18 cellular contexts compared by ENCODE assay signal in genomic region chr3:189901481-189901880, GRCh38.
DNase-seq lines count a peak whose midpoint lies in the region; ATAC-seq, FAIRE-seq and TF ChIP-seq lines count a peak whose summit lies in the region.
"Had no signal": no experiment of that assay in that cellular context is flagged by ENCODE, and none has a peak within 500 bp of the region (broad histone marks: within the 10 kb centered on the region; RNA-seq: fewer than 3 reads in every experiment).

No MANE protein-coding gene starts in this region.

- ATAC-seq in A549 (no peak), HG02885 (IDR thresholded peaks at IDR 0.05; ENCODE audit: poor library complexity, unreplicated experiment) (no peak)
- ATAC-seq: CD8-positive, alpha-beta T cell; GM12878; HepG2 had no signal

- H3K14ac ChIP-seq in trophoblast cell (ENCODE audit: low read length), result no peak overlapping the region

- CTCF ChIA-PET in A549 (lab: Yijun Ruan, JAX), result no interaction called here
- CTCF ChIA-PET in HEK293T (lab: Yijun Ruan, JAX), result no interaction called here

- H3K27me3 ChIP-seq in trophoblast cell (ENCODE audit: insufficient read depth, low read length) (no peaks in the 10 kb centered on the region), tibial nerve (no peaks in the 10 kb centered on the region)
- H3K27me3 ChIP-seq: BLaER1 treated with 17β-estradiol and CSF1 and Interleukin-3, amounts not matched to agents 10 nM and 100 nM had no signal

- TF ChIP-seq EP300 in A549 (IDR thresholded peaks at IDR 0.05), result no peak
- TF ChIP-seq EP300 in tibial nerve (IDR thresholded peaks at IDR 0.05), result no peak

- no peak overlapping the region for H4K12ac ChIP-seq in trophoblast cell (ENCODE audit: low read depth, low read length)

- FAIRE-seq in A549 (lab: Jason Lieb, UNC), result no peak
- FAIRE-seq: GM12878, H1, HepG2 had no signal

- TF ChIP-seq CTCF in A549 (IDR thresholded peaks at IDR 0.05) (no peak), tibial nerve (IDR thresholded peaks at IDR 0.05) (no peak)

- H3K4me2 ChIP-seq in A549, result no peak overlapping the region
- no peak overlapping the region for H3K4me2 ChIP-seq in trophoblast cell (ENCODE audit: low read length)
- H3K4me2 ChIP-seq: BLaER1 treated with 17β-estradiol and CSF1 and Interleukin-3, amounts not matched to agents 10 nM and 100 nM had no signal

- H2AFZ ChIP-seq in trophoblast cell (ENCODE audit: insufficient read depth, low read length, poor library complexity), result no peak overlapping the region

- POLR2A ChIA-PET in A549 (lab: Yijun Ruan, JAX), result no interaction called here
- POLR2A ChIA-PET in HEK293T (lab: Yijun Ruan, JAX), result no interaction called here

- H3K4me3 ChIP-seq in A549 (no peak overlapping the region), trophoblast cell (ENCODE audit: low read depth, low read length) (no peak overlapping the region), tibial nerve (no peak overlapping the region)
- H3K4me3 ChIP-seq: BLaER1 treated with 17β-estradiol and CSF1 and Interleukin-3, amounts not matched to agents 10 nM and 100 nM; GM12878 had no signal

- no peak overlapping the region for H3K23ac ChIP-seq in trophoblast cell (ENCODE audit: low read length)

- no peaks in the 10 kb centered on the region for H3K79me2 ChIP-seq in trophoblast cell (ENCODE audit: control insufficient read depth, insufficient read depth, low read length, poor library complexity)

- peaks cover 33% of the 10 kb centered on the region for H3K4me1 ChIP-seq in A549
- H3K4me1 ChIP-seq in trophoblast cell (ENCODE audit: control insufficient read depth in 1 of 2, insufficient read depth in 2 of 2, low read length in 2 of 2), result no peaks in the 10 kb centered on the region
- H3K4me1 ChIP-seq in tibial nerve, result no peaks in the 10 kb centered on the region

- H3K36me3 ChIP-seq in trophoblast cell (ENCODE audit: control insufficient read depth in 1 of 2, insufficient read depth in 2 of 2, low read length in 2 of 2), result no peaks in the 10 kb centered on the region
- no peaks in the 10 kb centered on the region for H3K36me3 ChIP-seq in tibial nerve
- H3K36me3 ChIP-seq: BLaER1 treated with 17β-estradiol and CSF1 and Interleukin-3, amounts not matched to agents 10 nM and 100 nM had no signal

- WGBS in A549 (ENCODE audit: missing lambda C conversion rate), result 81% methylated on average over 6 of the region's 6 CpGs
- no CpG with 5 or more reads among the region's 6 CpGs for WGBS in trophoblast cell (ENCODE audit: extremely low coverage, insufficient coverage, insufficient read length)
- WGBS in tibial nerve, 2 donors, result 89 to 90% methylated on average over 6 of the region's 6 CpGs

- no peak overlapping the region for H2AK5ac ChIP-seq in trophoblast cell (ENCODE audit: low read length)

- no peak overlapping the region for H3K9ac ChIP-seq in trophoblast cell (ENCODE audit: low read length)
- H3K9ac ChIP-seq: BLaER1 treated with 17β-estradiol and CSF1 and Interleukin-3, amounts not matched to agents 10 nM and 100 nM had no signal

- H4K91ac ChIP-seq in trophoblast cell (ENCODE audit: low read depth, low read length), result no peak overlapping the region

- no peak overlapping the region for H3K4ac ChIP-seq in trophoblast cell (ENCODE audit: low read depth, low read length)

- H2BK12ac ChIP-seq in trophoblast cell (ENCODE audit: low read length), result no peak overlapping the region

- no peak overlapping the region for H2BK5ac ChIP-seq in trophoblast cell (ENCODE audit: low read depth, low read length, poor library complexity)

- H2BK120ac ChIP-seq in trophoblast cell (ENCODE audit: insufficient read depth, low read length, poor library complexity), result no peak overlapping the region

- no peak overlapping the region for H3K18ac ChIP-seq in trophoblast cell (ENCODE audit: low read length)

- peak overlapping the region; percentile 35 to 72; a peak in 4 of 6 replicates for H3K27ac ChIP-seq in A549
- H3K27ac ChIP-seq in epithelial cell of prostate, result peak overlapping the region; percentile 98
- H3K27ac ChIP-seq in trophoblast cell (ENCODE audit: low read depth, low read length), result no peak overlapping the region
- no peak overlapping the region for H3K27ac ChIP-seq in tibial nerve
- H3K27ac ChIP-seq: BLaER1 treated with 17β-estradiol and CSF1 and Interleukin-3, amounts not matched to agents 10 nM and 100 nM had no signal

- TF ChIP-seq RAD21 in A549 (conservative IDR thresholded peaks at IDR 0.05 in 1 of 2, IDR thresholded peaks at IDR 0.05 in 1 of 2), result no peak

- H4K8ac ChIP-seq in trophoblast cell (ENCODE audit: low read depth, low read length), result no peak overlapping the region

- DNase-seq in A549 (ENCODE audit: low read depth in 1 of 2, low spot score in 1 of 2), result no peak
- peak; percentile 29 for DNase-seq in RPMI7951 (ENCODE audit: low read depth)
- no peak for DNase-seq in epithelial cell of prostate (ENCODE audit: low read depth, low spot score)
- peak; percentile 76 to 96 for DNase-seq in trophoblast cell
- no peak for DNase-seq in HEK293T (ENCODE audit: extremely low spot score)
- DNase-seq in tibial nerve (ENCODE audit: low spot score in 2 of 2), result no peak
- DNase-seq: 8988T; Calu3; CD8-positive, alpha-beta T cell; DMS53; DND-41; EL; H9 had no signal

- H3K9me3 ChIP-seq in A549 (peaks cover 12% of the 10 kb centered on the region), trophoblast cell (ENCODE audit: insufficient read depth, low read depth, low read length) (no peaks in the 10 kb centered on the region), tibial nerve (no peaks in the 10 kb centered on the region)
- H3K9me3 ChIP-seq: BLaER1 treated with 17β-estradiol and CSF1 and Interleukin-3, amounts not matched to agents 10 nM and 100 nM had no signal

- H3K79me1 ChIP-seq in trophoblast cell (ENCODE audit: low read length), result no peaks in the 10 kb centered on the region

- TF ChIP-seq POLR2A in A549 (IDR thresholded peaks at IDR 0.05; ENCODE audit: low read length) (no peak), tibial nerve (IDR thresholded peaks at IDR 0.05) (no peak)

TF ChIP-seq in A549, 52 proteins besides CTCF, POLR2A, EP300 and RAD21:
- TF ChIP-seq ATOH8 (CRISPR knock-in tag; IDR thresholded peaks at IDR 0.05; ENCODE audit: low read depth) (no peak), ESRRA (IDR thresholded peaks at IDR 0.05; ENCODE audit: borderline replicate concordance, low read length) (no peak), RNF2 (IDR thresholded peaks at IDR 0.05; ENCODE audit: borderline replicate concordance, low read depth) (no peak), CHD2 (IDR thresholded peaks at IDR 0.05; ENCODE audit: low read length, partially characterized antibody) (no peak), EHF (CRISPR knock-in tag; IDR thresholded peaks at IDR 0.05) (no peak), HOXB5 (CRISPR knock-in tag; IDR thresholded peaks at IDR 0.05) (no peak), MAFK (IDR thresholded peaks at IDR 0.05; ENCODE audit: partially characterized antibody) (peak; percentile 30)

TF ChIP-seq in HEK293T, 16 proteins besides CTCF, POLR2A, EP300 and RAD21:
- TF ChIP-seq FOXA1 (IDR thresholded peaks at IDR 0.05) (no peak), SUZ12 (IDR thresholded peaks at IDR 0.05) (no peak), ZNF384 (IDR thresholded peaks at IDR 0.05) (no peak), L3MBTL2 (conservative IDR thresholded peaks at IDR 0.05) (no peak), ARNT (IDR thresholded peaks at IDR 0.05) (no peak), FOXK2 (IDR thresholded peaks at IDR 0.05) (no peak), HDGF (IDR thresholded peaks at IDR 0.05; ENCODE audit: borderline replicate concordance) (no peak)

Comparison
In these comparisons a context has a peak if more than half of its experiments do, and no peak if none do; other contexts are left out.
1. DNase-seq: peak in RPMI7951 (single experiment) and trophoblast cell (2 of 2); none in A549 (0 of 2), epithelial cell of prostate (single experiment), HEK293T (single experiment) and tibial nerve (0 of 2).
2. H3K27ac ChIP-seq: peak in A549 (2 of 2) and epithelial cell of prostate (single experiment); none in trophoblast cell (single experiment) and tibial nerve (0 of 4).